9 cellular contexts compared by ENCODE assay signal in genomic region chr14:100692859-100693558, GRCh38. TPM values are rescaled to one million over a fixed set of nuclear protein-coding genes. Genes with fewer than 3 reads are reported as not detected.
DNase-seq lines count a peak whose midpoint lies in the region; ATAC-seq and TF ChIP-seq lines count a peak whose summit lies in the region.
"Had no signal": no experiment of that assay in that cellular context is flagged by ENCODE, and none has a peak within 500 bp of the region (broad histone marks: within the 10 kb centered on the region; RNA-seq: fewer than 3 reads in every experiment).

No MANE protein-coding gene starts in this region.

- peak overlapping the region; percentile 24 for H3K27ac ChIP-seq in CD8-positive, alpha-beta memory T cell (ENCODE audit: low read depth, low read length)
- H3K27ac ChIP-seq in adrenal gland (peak overlapping the region; percentile 73 to 98 (median 86)), right lobe of liver (no peak overlapping the region)
- H3K27ac ChIP-seq: VCaP had no signal

- no peaks in the 10 kb centered on the region for H3K36me3 ChIP-seq in CD8-positive, alpha-beta memory T cell (ENCODE audit: insufficient read depth, low read length)
- no peaks in the 10 kb centered on the region for H3K36me3 ChIP-seq in adrenal gland (replicated peaks in 1 of 2)
- H3K36me3 ChIP-seq in right lobe of liver = no peaks in the 10 kb centered on the region

- peak overlapping the region in 1 of 8 donors; percentile 91 for H3K27ac Mint-ChIP-seq in CD8-positive, alpha-beta memory T cell
- no peak overlapping the region for H3K27ac Mint-ChIP-seq in T-cell
- H3K27ac Mint-ChIP-seq in naive thymus-derived CD8-positive, alpha-beta T cell = no peak overlapping the region

- TF ChIP-seq CTCF in adrenal gland (IDR thresholded peaks at IDR 0.05) (no peak), right lobe of liver (IDR thresholded peaks at IDR 0.05) (no peak)

- WGBS in adrenal gland, 4 donors = 45 to 73% (median 57%) methylated on average over 21 to 27 of the region's 27 CpGs
- 31% methylated on average over 8 of the region's 27 CpGs for WGBS in right lobe of liver (ENCODE audit: insufficient coverage, low coverage, low lambda C conversion rate, missing lambda C conversion rate)

- H3K27me3 ChIP-seq in CD8-positive, alpha-beta memory T cell (ENCODE audit: insufficient read depth, low read length, poor library complexity, severe bottlenecking) = no peaks in the 10 kb centered on the region
- H3K27me3 ChIP-seq in adrenal gland (no peaks in the 10 kb centered on the region), right lobe of liver (no peaks in the 10 kb centered on the region)

- peaks cover 8 to 41% of the 10 kb centered on the region in 2 donors for H3K27me3 Mint-ChIP-seq in CD8-positive, alpha-beta memory T cell
- peaks cover 16 to 26% of the 10 kb centered on the region in 2 donors for H3K27me3 Mint-ChIP-seq in T-cell
- peaks cover 0 to 47% (median 22%) of the 10 kb centered on the region in 5 donors for H3K27me3 Mint-ChIP-seq in naive thymus-derived CD8-positive, alpha-beta T cell

- H3K9me3 ChIP-seq in CD8-positive, alpha-beta memory T cell (ENCODE audit: low read length) = no peaks in the 10 kb centered on the region
- H3K9me3 ChIP-seq in adrenal gland (replicated peaks in 1 of 3) (no peaks in the 10 kb centered on the region), right lobe of liver (no peaks in the 10 kb centered on the region)

- POLR2A ChIA-PET in CD8-positive, alpha-beta memory T cell (lab: Charles Lee) = no interaction called here
- POLR2A ChIA-PET in T-cell (lab: Charles Lee) = no interaction called here
- POLR2A ChIA-PET in naive thymus-derived CD8-positive, alpha-beta T cell (lab: Charles Lee) = no interaction called here

- CTCF ChIA-PET in CD8-positive, alpha-beta memory T cell (lab: Charles Lee) = no interaction called here
- CTCF ChIA-PET in T-cell (lab: Charles Lee) = no interaction called here

- TF ChIP-seq POLR2A in adrenal gland (IDR thresholded peaks at IDR 0.05) (peak in 1 of 2 donors; percentile 83), right lobe of liver (IDR thresholded peaks at IDR 0.05) (no peak)

- no peak overlapping the region for H3K4me3 Mint-ChIP-seq in CD8-positive, alpha-beta memory T cell
- H3K4me3 Mint-ChIP-seq in T-cell = no peak overlapping the region
- H3K4me3 Mint-ChIP-seq in naive thymus-derived CD8-positive, alpha-beta T cell = no peak overlapping the region

- no peaks in the 10 kb centered on the region for H3K4me1 ChIP-seq in CD8-positive, alpha-beta memory T cell (ENCODE audit: insufficient read depth, low read length)
- H3K4me1 ChIP-seq in adrenal gland (replicated peaks in 1 of 2) = peaks cover 28 to 46% of the 10 kb centered on the region in 2 donors
- H3K4me1 ChIP-seq in right lobe of liver = no peaks in the 10 kb centered on the region

- no peak overlapping the region for H3K4me3 ChIP-seq in CD8-positive, alpha-beta memory T cell (ENCODE audit: low read length)
- H3K4me3 ChIP-seq in adrenal gland (no peak overlapping the region), right lobe of liver (no peak overlapping the region)

- no peaks in the 10 kb centered on the region for H3K9me3 Mint-ChIP-seq in CD8-positive, alpha-beta memory T cell
- no peaks in the 10 kb centered on the region for H3K9me3 Mint-ChIP-seq in T-cell
- no peaks in the 10 kb centered on the region for H3K9me3 Mint-ChIP-seq in naive thymus-derived CD8-positive, alpha-beta T cell

- intact Hi-C loops in adrenal gland (cut with DNase I) (no loop called here), right lobe of liver (cut with DNase I) (no loop called here)

- H3K36me3 Mint-ChIP-seq in CD8-positive, alpha-beta memory T cell = no peaks in the 10 kb centered on the region
- H3K36me3 Mint-ChIP-seq in T-cell = no peaks in the 10 kb centered on the region
- H3K36me3 Mint-ChIP-seq in naive thymus-derived CD8-positive, alpha-beta T cell = no peaks in the 10 kb centered on the region

- DNase-seq in CD8-positive, alpha-beta memory T cell = no peak
- peak; percentile 90 for DNase-seq in NCI-H1105 treated with DMSO at 0.1 percent for 48 hours (lab: John Stamatoyannopoulos, UW)
- peak; percentile 76 to 91 (median 86) for DNase-seq in adrenal gland
- DNase-seq in right lobe of liver = no peak
- DNase-seq in stimulated activated CD4-positive, alpha-beta T cell treated with anti-CD3 and anti-CD28 coated beads, Interleukin-4, amount 100 ng/mL, for 4 hours = no peak
- no peak for DNase-seq in T-cell
- DNase-seq in cortex of kidney (lab: John Stamatoyannopoulos, UW) = no peak
- no peak for DNase-seq in naive thymus-derived CD8-positive, alpha-beta T cell

- ATAC-seq in right lobe of liver (peak in 3 of 4 donors; percentile 40 to 69 (median 62)), T-cell (replicated peaks in 1 of 4) (no peak)
- ATAC-seq in naive thymus-derived CD8-positive, alpha-beta T cell = no peak

- no peaks in the 10 kb centered on the region for H3K4me1 Mint-ChIP-seq in CD8-positive, alpha-beta memory T cell
- no peaks in the 10 kb centered on the region for H3K4me1 Mint-ChIP-seq in T-cell
- H3K4me1 Mint-ChIP-seq in naive thymus-derived CD8-positive, alpha-beta T cell = no peaks in the 10 kb centered on the region

RNA-seq across cellular contexts. Expression of gene DLK1, which starts 33.7 kb away (rescaled TPM):
- total RNA-seq in CD8-positive, alpha-beta memory T cell = not detected
- polyA plus RNA-seq in CD8-positive, alpha-beta memory T cell = not detected
- total RNA-seq in adrenal gland = 1,000 to 10,000 TPM; 1,488 to 2,787 (median 2,011) TPM
- 1,000 to 10,000 TPM in 1 of 3 donors, 100 to 1,000 TPM in 2; 426 to 1,401 (median 972) TPM for polyA plus RNA-seq in adrenal gland
- 10 to 100 TPM in 1 of 6 experiments, 1 to 10 TPM in 2, not detected in 3; 1.7 to 13.4 (median 3.8) TPM for total RNA-seq in right lobe of liver
- total RNA-seq in T-cell = 1 to 10 TPM in 3 of 5 donors, not detected in 2; 1.7 to 2.2 (median 2.2) TPM
- not detected for total RNA-seq in naive thymus-derived CD8-positive, alpha-beta T cell
- polyA plus RNA-seq in naive thymus-derived CD8-positive, alpha-beta T cell = not detected

Comparison
In these comparisons a context has a peak if more than half of its experiments do, and no peak if none do; other contexts are left out.
1. DNase-seq: peak in NCI-H1105 treated with DMSO at 0.1 percent for 48 hours (single experiment) and adrenal gland (7 of 7); none in CD8-positive, alpha-beta memory T cell (0 of 5), right lobe of liver (0 of 3), stimulated activated CD4-positive, alpha-beta T cell treated with anti-CD3 and anti-CD28 coated beads, Interleukin-4, amount 100 ng/mL, for 4 hours (0 of 2), T-cell (0 of 34), cortex of kidney (single experiment) and naive thymus-derived CD8-positive, alpha-beta T cell (0 of 10).
2. H3K27ac ChIP-seq: peak in CD8-positive, alpha-beta memory T cell (single experiment) and adrenal gland (5 of 5); none in right lobe of liver (0 of 3).
3. ATAC-seq: peak in right lobe of liver (3 of 4); none in T-cell (0 of 4) and naive thymus-derived CD8-positive, alpha-beta T cell (0 of 2).
4. RNA of gene DLK1, which starts 33.7 kb away (total RNA-seq): 1,488 to 2,787 TPM in adrenal gland; 1.7 to 13.4 TPM in right lobe of liver, 1.7 to 2.2 TPM in T-cell, not detected in CD8-positive, alpha-beta memory T cell and not detected in naive thymus-derived CD8-positive, alpha-beta T cell; every median in the first group is over 100 times any median in the second.